24 cellular contexts compared by ENCODE assay signal in the genomic region with DNA sequence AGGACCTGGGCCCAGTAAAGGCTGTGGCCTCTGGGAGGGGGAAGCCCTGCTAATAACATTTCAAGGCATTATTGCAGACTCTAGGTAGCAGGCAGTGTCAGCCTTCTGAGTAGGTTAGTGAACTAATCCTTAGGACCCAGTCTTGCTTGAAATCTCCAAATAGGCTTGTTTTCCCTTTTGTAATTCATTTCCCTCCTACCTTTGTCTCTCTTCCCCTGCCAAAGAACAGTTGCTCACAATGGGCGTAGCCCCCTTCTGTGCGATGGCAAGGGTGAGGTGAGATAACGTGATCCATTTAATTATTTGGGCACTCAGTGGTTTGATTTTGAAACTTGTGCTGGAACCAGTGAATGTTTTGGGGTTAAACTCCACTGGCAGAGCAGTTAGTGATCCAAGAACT. TPM values are rescaled to one million over a fixed set of nuclear protein-coding genes. Genes with fewer than 3 reads are reported as not detected.
A peak's percentile ranks its signal among the peaks of the same experiment; 100 is the strongest.
DNase-seq lines count a peak whose midpoint lies in the region; ATAC-seq, FAIRE-seq and TF ChIP-seq lines count a peak whose summit lies in the region.
"Had no signal": no experiment of that assay in that cellular context is flagged by ENCODE, and none has a peak within 500 bp of the region (broad histone marks: within the 10 kb centered on the region; RNA-seq: fewer than 3 reads in every experiment).

No MANE protein-coding gene starts in this region.

- H3K4me1 Mint-ChIP-seq in CD14-positive monocyte (peaks cover 75% of the 10 kb centered on the region), WTC11 (peaks cover 70% of the 10 kb centered on the region)
- peaks cover 8% of the 10 kb centered on the region for H3K4me1 Mint-ChIP-seq in activated CD4-positive, alpha-beta T cell treated with anti-CD3 and anti-CD28 coated beads, Interleukin-2, amount 10 ng/mL, durations not matched to agents 7 days and 5 days

- ATAC-seq in WTC11 (peak; percentile 59), left lobe of liver (peak; percentile 31)
- ATAC-seq: HCT116 had no signal

- POLR2A ChIA-PET in WTC11 (lab: Charles Lee), result no interaction called here
- POLR2A ChIA-PET in activated CD4-positive, alpha-beta T cell treated with anti-CD3 and anti-CD28 coated beads, Interleukin-2, amount 10 ng/mL, durations not matched to agents 7 days and 5 days (lab: Charles Lee), result no interaction called here

- TF ChIP-seq CTCF in CD14-positive monocyte (IDR thresholded peaks at IDR 0.05) (no peak), WTC11 (IDR thresholded peaks at IDR 0.05) (no peak)

- H3K4me3 Mint-ChIP-seq in CD14-positive monocyte (no peak overlapping the region), WTC11 (no peak overlapping the region)
- no peak overlapping the region for H3K4me3 Mint-ChIP-seq in activated CD4-positive, alpha-beta T cell treated with anti-CD3 and anti-CD28 coated beads, Interleukin-2, amount 10 ng/mL, durations not matched to agents 7 days and 5 days
- H3K4me3 Mint-ChIP-seq: CD8-positive, alpha-beta memory T cell had no signal

- H3K9ac ChIP-seq in HUES48 (ENCODE audit: low read depth, low read length), result no peak overlapping the region
- H3K9ac ChIP-seq: SK-N-SH had no signal

- H3K27ac ChIP-seq in HUES48 (ENCODE audit: low read depth, low read length), result peak overlapping the region; percentile 37

- no peak for FAIRE-seq in frontal cortex (lab: Jason Lieb, UNC)
- FAIRE-seq: A204.1 had no signal

- DNase-seq in CD14-positive monocyte (ENCODE audit: low spot score), result no peak
- no peak for DNase-seq in WTC11 (ENCODE audit: low spot score)
- DNase-seq in left lobe of liver (ENCODE audit: low spot score), result no peak
- DNase-seq in frontal cortex (ENCODE audit: low spot score in 2 of 2), result no peak
- no peak for DNase-seq in NCI-H2171 (lab: John Stamatoyannopoulos, UW)
- DNase-seq in activated CD4-positive, alpha-beta T cell treated with anti-CD3 and anti-CD28 coated beads, Interleukin-2, amount 10 ng/mL, durations not matched to agents 7 days and 5 days, result no peak
- no peak for DNase-seq in stimulated activated CD4-positive, alpha-beta T cell treated with anti-CD3 and anti-CD28 coated beads, Interleukin-15, amount 100 ng/mL, for 24 hours
- DNase-seq: BE2C; CD8-positive, alpha-beta memory T cell; IMR-90; Karpas-422; MM.1S; NCI-H1092; NCI-H146; NCI-H2081; NCI-H2227 treated with DMSO at 0.1 percent for 48 hours; NCI-H510A treated with DMSO at 0.1 percent for 48 hours; NCI-H774; RPMI8226; SHP77 treated with DMSO at 0.1 percent for 48 hours; SK-N-SH had no signal

- peaks cover 0 to 3% (median 0%) of the 10 kb centered on the region in 7 donors for H3K9me3 Mint-ChIP-seq in CD14-positive monocyte
- H3K9me3 Mint-ChIP-seq in WTC11, result 0 out of 2 replicates have a peak, but pooled peaks cover 5% of the 10 kb centered on the region
- H3K9me3 Mint-ChIP-seq in activated CD4-positive, alpha-beta T cell treated with anti-CD3 and anti-CD28 coated beads, Interleukin-2, amount 10 ng/mL, durations not matched to agents 7 days and 5 days, result no peaks in the 10 kb centered on the region
- H3K9me3 Mint-ChIP-seq: CD8-positive, alpha-beta memory T cell had no signal

- H3K36me3 Mint-ChIP-seq in CD14-positive monocyte, result peaks cover 5 to 9% of the 10 kb centered on the region in 2 donors
- no peaks in the 10 kb centered on the region for H3K36me3 Mint-ChIP-seq in WTC11
- H3K36me3 Mint-ChIP-seq in activated CD4-positive, alpha-beta T cell treated with anti-CD3 and anti-CD28 coated beads, Interleukin-2, amount 10 ng/mL, durations not matched to agents 7 days and 5 days (ENCODE audit: low read depth), result peaks cover 2% of the 10 kb centered on the region

- H3K4me3 ChIP-seq in HUES48 (ENCODE audit: low read depth, low read length), result no peak overlapping the region

- H3K27me3 Mint-ChIP-seq in CD14-positive monocyte (ENCODE audit: low read depth in 3 of 3) (peaks cover 0 to 2% (median 0%) of the 10 kb centered on the region in 3 donors), WTC11 (ENCODE audit: low read depth) (no peaks in the 10 kb centered on the region)
- H3K27me3 Mint-ChIP-seq in activated CD4-positive, alpha-beta T cell treated with anti-CD3 and anti-CD28 coated beads, Interleukin-2, amount 10 ng/mL, durations not matched to agents 7 days and 5 days, result no peaks in the 10 kb centered on the region

- intact Hi-C loops in CD14-positive monocyte (cut with micrococcal nuclease), result no loop called here

- no peaks in the 10 kb centered on the region for H3K9me3 ChIP-seq in HUES48 (ENCODE audit: control insufficient read depth, insufficient read depth, low read length)
- H3K9me3 ChIP-seq: BE2C, SK-N-SH had no signal

- H3K27me3 ChIP-seq in HUES48 (ENCODE audit: control insufficient read depth, insufficient read depth, low read length), result no peaks in the 10 kb centered on the region
- H3K27me3 ChIP-seq: BE2C had no signal

- CTCF ChIA-PET in WTC11 (lab: Charles Lee), result no interaction called here
- CTCF ChIA-PET in activated CD4-positive, alpha-beta T cell treated with anti-CD3 and anti-CD28 coated beads, Interleukin-2, amount 10 ng/mL, durations not matched to agents 7 days and 5 days (lab: Charles Lee), result no interaction called here

- H3K27ac Mint-ChIP-seq in CD14-positive monocyte (peak overlapping the region in 6 of 7 donors; percentile 32 to 79 (median 62)), WTC11 (no peak overlapping the region)
- no peak overlapping the region for H3K27ac Mint-ChIP-seq in activated CD4-positive, alpha-beta T cell treated with anti-CD3 and anti-CD28 coated beads, Interleukin-2, amount 10 ng/mL, durations not matched to agents 7 days and 5 days
- H3K27ac Mint-ChIP-seq: CD8-positive, alpha-beta memory T cell had no signal

- no peaks in the 10 kb centered on the region for H3K36me3 ChIP-seq in HUES48 (ENCODE audit: control insufficient read depth, insufficient read depth, low read length)
- H3K36me3 ChIP-seq: BE2C had no signal

- peaks cover 55% of the 10 kb centered on the region for H3K4me1 ChIP-seq in HUES48 (ENCODE audit: control insufficient read depth, insufficient read depth, low read length)

TF ChIP-seq in WTC11, 78 proteins besides CTCF, POLR2A, EP300 and RAD21 (continues in another document):
- TF ChIP-seq CREM (CRISPR knock-in tag; IDR thresholded peaks at IDR 0.05) (no peak), SMAD4 (CRISPR knock-in tag; IDR thresholded peaks at IDR 0.05) (no peak), ETV6 (CRISPR knock-in tag; IDR thresholded peaks at IDR 0.05) (no peak), SMAD3 (CRISPR knock-in tag; IDR thresholded peaks at IDR 0.05; ENCODE audit: borderline replicate concordance) (no peak), PRRX2 (CRISPR knock-in tag; IDR thresholded peaks at IDR 0.05) (no peak), FOXP1 (CRISPR knock-in tag; IDR thresholded peaks at IDR 0.05; ENCODE audit: borderline replicate concordance) (no peak), ZNF671 (CRISPR knock-in tag; IDR thresholded peaks at IDR 0.05) (no peak), NFATC4 (CRISPR knock-in tag; IDR thresholded peaks at IDR 0.05) (no peak), NR2C2 (CRISPR knock-in tag; IDR thresholded peaks at IDR 0.05) (no peak), TEAD4 (CRISPR knock-in tag; IDR thresholded peaks at IDR 0.05) (no peak), NFE2L1 (CRISPR knock-in tag; IDR thresholded peaks at IDR 0.05) (no peak), CBFB (CRISPR knock-in tag; IDR thresholded peaks at IDR 0.05; ENCODE audit: low read depth) (no peak), FOXJ3 (CRISPR knock-in tag; IDR thresholded peaks at IDR 0.05; ENCODE audit: borderline replicate concordance) (no peak), ZNF219 (CRISPR knock-in tag; IDR thresholded peaks at IDR 0.05; ENCODE audit: borderline replicate concordance) (no peak), OVOL2 (CRISPR knock-in tag; IDR thresholded peaks at IDR 0.05; ENCODE audit: borderline replicate concordance) (no peak)
- TF ChIP-seq, protein P1, sequence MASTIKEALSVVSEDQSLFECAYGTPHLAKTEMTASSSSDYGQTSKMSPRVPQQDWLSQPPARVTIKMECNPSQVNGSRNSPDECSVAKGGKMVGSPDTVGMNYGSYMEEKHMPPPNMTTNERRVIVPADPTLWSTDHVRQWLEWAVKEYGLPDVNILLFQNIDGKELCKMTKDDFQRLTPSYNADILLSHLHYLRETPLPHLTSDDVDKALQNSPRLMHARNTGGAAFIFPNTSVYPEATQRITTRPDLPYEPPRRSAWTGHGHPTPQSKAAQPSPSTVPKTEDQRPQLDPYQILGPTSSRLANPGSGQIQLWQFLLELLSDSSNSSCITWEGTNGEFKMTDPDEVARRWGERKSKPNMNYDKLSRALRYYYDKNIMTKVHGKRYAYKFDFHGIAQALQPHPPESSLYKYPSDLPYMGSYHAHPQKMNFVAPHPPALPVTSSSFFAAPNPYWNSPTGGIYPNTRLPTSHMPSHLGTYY (CRISPR knock-in tag; IDR thresholded peaks at IDR 0.05), result no peak
- TF ChIP-seq, protein P2, sequence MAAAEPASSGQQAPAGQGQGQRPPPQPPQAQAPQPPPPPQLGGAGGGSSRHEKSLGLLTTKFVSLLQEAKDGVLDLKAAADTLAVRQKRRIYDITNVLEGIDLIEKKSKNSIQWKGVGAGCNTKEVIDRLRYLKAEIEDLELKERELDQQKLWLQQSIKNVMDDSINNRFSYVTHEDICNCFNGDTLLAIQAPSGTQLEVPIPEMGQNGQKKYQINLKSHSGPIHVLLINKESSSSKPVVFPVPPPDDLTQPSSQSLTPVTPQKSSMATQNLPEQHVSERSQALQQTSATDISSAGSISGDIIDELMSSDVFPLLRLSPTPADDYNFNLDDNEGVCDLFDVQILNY (CRISPR knock-in tag; IDR thresholded peaks at IDR 0.05), result no peak

RNA-seq across cellular contexts. Expression of a gene that starts 10.9 kb away (rescaled TPM):
- polyA plus RNA-seq in CD14-positive monocyte, result 10 to 100 TPM; 10.1 to 12.5 TPM
- 15.9 to 23.5 TPM (median 18.6 TPM) in 3 replicates for total RNA-seq in WTC11 (2021)
- total RNA-seq in left lobe of liver, result 1.1 TPM
- total RNA-seq in frontal cortex, result 36.7 TPM
- total RNA-seq in activated CD4-positive, alpha-beta T cell treated with anti-CD3 and anti-CD28 coated beads, Interleukin-2, amount 10 ng/mL, durations not matched to agents 7 days and 5 days, result 1 to 10 TPM; 2.5 to 3.6 TPM
- polyA plus RNA-seq: SK-N-SH had no signal

Comparison
In these comparisons a context has a peak if more than half of its experiments do, and no peak if none do; other contexts are left out.
1. H3K27ac Mint-ChIP-seq: peak in CD14-positive monocyte (6 of 7); none in WTC11 (single experiment) and activated CD4-positive, alpha-beta T cell treated with anti-CD3 and anti-CD28 coated beads, Interleukin-2, amount 10 ng/mL, durations not matched to agents 7 days and 5 days (single experiment).